ENCODE assay signal across 9 cellular contexts in genomic region chr1:33181038-33181861, GRCh38. TPM values are rescaled to one million over a fixed set of nuclear protein-coding genes. Genes with fewer than 3 reads are reported as not detected.
DNase-seq lines count a peak whose midpoint lies in the region; ATAC-seq, FAIRE-seq and TF ChIP-seq lines count a peak whose summit lies in the region.
"Had no signal": no experiment of that assay in that cellular context is flagged by ENCODE, and none has a peak within 500 bp of the region (broad histone marks: within the 10 kb centered on the region; RNA-seq: fewer than 3 reads in every experiment).

No MANE protein-coding gene starts in this region.

- H3K79me2 ChIP-seq in osteoblast (ENCODE audit: insufficient read depth, low read length), result peaks cover 27% of the 10 kb centered on the region

- H3K27me3 ChIP-seq in osteoblast (ENCODE audit: insufficient read depth, low read length), result peaks cover 6% of the 10 kb centered on the region

- no peaks in the 10 kb centered on the region for H3K36me3 ChIP-seq in osteoblast (ENCODE audit: insufficient read depth, low read length)

- peak overlapping the region; percentile 85 for H3K4me3 ChIP-seq in osteoblast (ENCODE audit: insufficient read depth, low read length)

- no peak for TF ChIP-seq CTCF in osteoblast (IDR thresholded peaks at IDR 0.05; ENCODE audit: extremely low read depth, low read depth, low read length)

- DNase-seq in DMS 273 (lab: John Stamatoyannopoulos, UW; ENCODE audit: unreplicated experiment) (peak; percentile 86), DMS 273 treated with DMSO at 0.1 percent for 48 hours (lab: John Stamatoyannopoulos, UW) (no peak), NCI-H526 (lab: John Stamatoyannopoulos, UW) (peak; percentile 53 to 86), frontal cortex (ENCODE audit: low spot score in 2 of 2) (peak; percentile 51 to 58), osteoblast (ENCODE audit: insufficient read length, low spot score, missing footprints) (peak; percentile 94), GOT3 (lab: John Stamatoyannopoulos, UW) (no peak)
- peak; percentile 45 to 53 for DNase-seq in activated T-cell treated with anti-CD3 and anti-CD28 coated beads, Interleukin-2, amount 50 U/mL, for 72 hours

- no peak overlapping the region for H3K27ac Mint-ChIP-seq in activated T-cell treated with anti-CD3 and anti-CD28 coated beads, Interleukin-2, amount 50 U/mL, for 72 hours

- peak overlapping the region; percentile 77 for H2AFZ ChIP-seq in osteoblast (ENCODE audit: low read length)

- FAIRE-seq in frontal cortex (lab: Jason Lieb, UNC), result no peak
- FAIRE-seq: A204.1 had no signal

- H3K27me3 Mint-ChIP-seq in activated T-cell treated with anti-CD3 and anti-CD28 coated beads, Interleukin-2, amount 50 U/mL, for 72 hours (ENCODE audit: low read depth), result peaks cover 25% of the 10 kb centered on the region

- peaks cover 10% of the 10 kb centered on the region for H4K20me1 ChIP-seq in osteoblast (ENCODE audit: insufficient read depth, low read length)

- H3K9me3 ChIP-seq in osteoblast (ENCODE audit: low read depth, low read length), result no peaks in the 10 kb centered on the region

- peak overlapping the region; percentile 93 for H3K4me2 ChIP-seq in osteoblast (ENCODE audit: insufficient read depth, low read length)

- peaks cover 23% of the 10 kb centered on the region for H3K4me1 ChIP-seq in osteoblast (ENCODE audit: insufficient read depth, low read length)

- H3K4me3 Mint-ChIP-seq in activated T-cell treated with anti-CD3 and anti-CD28 coated beads, Interleukin-2, amount 50 U/mL, for 72 hours, result peak overlapping the region; percentile 83 to 93

- H3K9me3 Mint-ChIP-seq in activated T-cell treated with anti-CD3 and anti-CD28 coated beads, Interleukin-2, amount 50 U/mL, for 72 hours, result no peaks in the 10 kb centered on the region

- H3K27ac ChIP-seq in osteoblast (ENCODE audit: low read depth, low read length), result no peak overlapping the region

- H3K36me3 Mint-ChIP-seq in activated T-cell treated with anti-CD3 and anti-CD28 coated beads, Interleukin-2, amount 50 U/mL, for 72 hours (ENCODE audit: insufficient read depth in 2 of 2), result peaks cover 3% of the 10 kb centered on the region in 2 donors

- ATAC-seq in HG02798 (IDR thresholded peaks at IDR 0.05; ENCODE audit: poor library complexity, unreplicated experiment), result peak; percentile 16
- ATAC-seq in activated T-cell treated with anti-CD3 and anti-CD28 coated beads, Interleukin-2, amount 50 U/mL, for 72 hours (replicated peaks in 1 of 2), result peak; percentile 50 to 54

- H3K4me1 Mint-ChIP-seq in activated T-cell treated with anti-CD3 and anti-CD28 coated beads, Interleukin-2, amount 50 U/mL, for 72 hours (ENCODE audit: low read depth), result peaks cover 31% of the 10 kb centered on the region

RNA-seq across cellular contexts. Expression of gene TRIM62, which starts 0.6 kb away (rescaled TPM):
- total RNA-seq in activated T-cell treated with anti-CD3 and anti-CD28 coated beads, Interleukin-2, amount 50 U/mL, for 72 hours, result 1 to 10 TPM; 4.1 to 8.1 TPM
- 3.3 TPM for total RNA-seq in frontal cortex
- total RNA-seq in osteoblast, result 9.4 and 12.3 TPM in 2 replicates

Comparison
In these comparisons a context has a peak if more than half of its experiments do, and no peak if none do; other contexts are left out.
1. DNase-seq: peak in DMS 273 (single experiment), NCI-H526 (2 of 2), activated T-cell treated with anti-CD3 and anti-CD28 coated beads, Interleukin-2, amount 50 U/mL, for 72 hours (2 of 2), frontal cortex (2 of 2) and osteoblast (single experiment); none in DMS 273 treated with DMSO at 0.1 percent for 48 hours (single experiment) and GOT3 (single experiment).